8 cellular contexts compared by ENCODE assay signal in the genomic region with DNA sequence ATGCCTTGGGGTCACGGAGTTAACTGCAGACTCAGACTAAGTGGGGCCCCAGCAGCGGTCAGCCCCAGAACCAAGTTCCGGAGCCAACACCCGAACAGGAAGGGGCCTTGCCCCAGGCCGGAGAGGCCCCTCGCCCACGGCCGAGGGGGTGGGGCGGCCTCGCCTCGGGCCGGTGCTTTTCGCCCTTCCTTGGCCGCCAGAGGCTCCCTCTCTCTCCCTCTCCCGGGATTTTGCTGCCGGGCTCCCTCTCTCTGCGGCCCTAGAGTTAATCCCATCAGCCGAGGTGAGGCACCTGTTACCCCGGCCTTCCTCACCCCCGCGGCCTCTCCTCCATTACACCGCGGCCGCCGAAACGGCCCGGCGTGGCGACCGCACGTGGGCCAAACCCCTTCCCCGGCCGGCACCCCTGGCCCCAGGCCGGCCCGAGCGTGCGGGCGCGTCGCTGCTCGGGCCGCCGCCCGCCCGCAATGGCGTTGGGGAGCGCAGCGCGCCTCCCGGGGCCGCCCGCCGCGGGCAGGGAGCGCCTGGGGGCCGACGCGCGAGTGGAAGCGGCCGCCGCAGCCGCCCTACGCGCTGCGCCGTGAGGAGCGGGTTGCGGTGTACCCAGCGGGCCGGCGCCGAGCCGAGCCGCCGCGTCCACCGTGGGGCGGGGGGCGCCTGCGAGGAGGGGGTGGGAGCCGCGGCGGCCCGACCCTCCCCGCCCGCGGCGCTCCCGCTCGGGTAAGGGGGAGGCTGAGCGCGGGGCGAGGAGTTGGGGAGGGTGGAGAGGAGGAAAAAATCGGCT. TPM values are rescaled to one million over a fixed set of nuclear protein-coding genes. Genes with fewer than 3 reads are reported as not detected.
DNase-seq lines count a peak whose midpoint lies in the region; ATAC-seq and TF ChIP-seq lines count a peak whose summit lies in the region.

A gene (plus strand): TSS at position 175 of the 784 bp plus-strand sequence. CDS start 2,520 bp downstream, outside the sequence.

- POLR2A ChIA-PET in RWPE1 (lab: Yijun Ruan, JAX; ENCODE audit: low non-redundant PET): no interaction called here

- no peaks in the 10 kb centered on the region for H3K9me3 ChIP-seq in transverse colon

- intact Hi-C loops in transverse colon (cut with DNase I; ENCODE audit: low total_unique reads): no loop called here

- WGBS in transverse colon (ENCODE audit: low coverage in 1 of 2), 2 donors: 2% methylated on average over 58 of the region's 95 CpGs; no CpG with 5 or more reads in 1 of the 2 donors

- H3K4me3 ChIP-seq in transverse colon: peak within 1 kb of the TSS; percentile 61 to 64 (median 63)

- in situ Hi-C loops in transverse colon (cut with MboI; ENCODE audit: low pct_ligation_motif_present in 1 of 4, low pct_unique_long_range_greater_than_20kb in 1 of 4, low sequenced_read_pairs in 3 of 4): no loop called here

- peak; percentile 13 for TF ChIP-seq POLR2A in transverse colon (IDR thresholded peaks at IDR 0.05)

- CTCF ChIA-PET in RWPE1 (lab: Yijun Ruan, JAX): no interaction called here

- no peak within 1 kb of the TSS for H3K27ac ChIP-seq in RWPE1
- peak within 1 kb of the TSS; percentile 79 to 91 (median 84) for H3K27ac ChIP-seq in transverse colon

- peaks cover 0 to 13% (median 2%) of the 10 kb centered on the region in 4 donors for H3K4me1 ChIP-seq in transverse colon

- DNase-seq in D341Med (ENCODE audit: low spot score): peak; percentile 83
- peak; percentile 74 for DNase-seq in HK-2 (ENCODE audit: unreplicated experiment)
- peak; percentile 18 for DNase-seq in RWPE1 (ENCODE audit: low spot score)
- peak; percentile 33 for DNase-seq in midbrain (lab: John Stamatoyannopoulos, UW)
- DNase-seq in transverse colon: peak; percentile 61

- ATAC-seq in esophagus mucosa (peak; percentile 32), GM19455 (IDR thresholded peaks at IDR 0.05; ENCODE audit: unreplicated experiment) (no peak), HG03135 (IDR thresholded peaks at IDR 0.05; ENCODE audit: unreplicated experiment) (no peak)

- TF ChIP-seq CTCF in RWPE1 (conservative IDR thresholded peaks at IDR 0.05; ENCODE audit: low read depth) (no peak), transverse colon (IDR thresholded peaks at IDR 0.05) (peak; percentile 23 to 43 (median 36))

- no peak for TF ChIP-seq EP300 in transverse colon (IDR thresholded peaks at IDR 0.05; ENCODE audit: low read depth)

- H3K36me3 ChIP-seq in transverse colon: no peaks in the 10 kb centered on the region

- H3K27me3 ChIP-seq in transverse colon: peaks cover 3% of the 10 kb centered on the region

RNA-seq across cellular contexts. Expression of the gene that starts here (rescaled TPM):
- total RNA-seq in esophagus mucosa (0.36 TPM), transverse colon (10 to 100 TPM; 13.1 to 30.0 (median 23.2) TPM)

Comparison
In these comparisons a context has a peak if more than half of its experiments do, and no peak if none do; other contexts are left out.
1. RNA of the gene that starts here (total RNA-seq): 13.1 to 30.0 TPM in transverse colon; 0.36 TPM in esophagus mucosa (single experiment); every median in the first group is over 10 times any median in the second.
2. Peak in ATAC-seq in esophagus mucosa; RNA of the gene not detected or under 1 TPM.
3. DNase-seq: peak in every context shown above with its lines; median percentile 83 in D341Med; 74 in HK-2; 61 in transverse colon; 33 in midbrain; 18 in RWPE1.